In the genomic region with DNA sequence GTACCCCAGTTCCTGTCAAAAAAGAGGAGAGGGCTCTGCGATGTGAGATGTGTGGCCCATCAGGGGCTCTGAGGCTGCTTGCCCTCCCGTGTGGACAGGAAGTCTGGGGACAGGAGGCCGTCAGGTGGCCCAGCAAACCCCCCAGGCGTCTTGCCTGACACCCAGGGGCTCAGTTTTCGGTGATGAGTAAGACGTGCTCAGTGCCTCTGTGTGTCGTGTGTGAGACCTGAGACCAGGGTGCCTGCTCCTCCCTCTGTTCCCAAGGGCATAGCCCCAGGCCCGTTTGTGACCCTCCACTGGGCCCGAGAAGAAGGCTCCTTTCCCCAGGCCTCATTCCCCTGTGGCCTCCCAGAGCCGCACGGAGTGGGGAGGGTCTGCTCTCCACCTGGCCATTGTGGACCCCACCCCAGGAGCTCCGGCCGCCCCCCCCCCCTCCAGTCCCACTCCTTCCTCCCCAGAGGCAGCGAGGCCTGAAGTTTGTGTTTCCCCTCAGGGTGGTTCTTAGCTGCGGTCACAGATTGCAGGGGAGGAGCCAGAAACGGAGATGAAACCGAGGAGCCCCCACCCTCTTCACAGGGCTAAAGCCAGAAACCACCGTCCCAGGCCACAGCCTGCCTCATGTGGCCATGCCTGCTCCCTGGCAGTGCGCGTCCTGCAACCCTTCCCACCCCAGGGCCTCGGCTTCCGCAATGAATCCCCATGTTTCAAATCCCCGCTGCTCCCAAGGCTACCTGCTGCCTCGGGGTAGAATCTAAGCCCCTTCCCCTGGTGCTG, we compare ENCODE assay signal across 8 cellular contexts. TPM values are rescaled to one million over a fixed set of nuclear protein-coding genes. Genes with fewer than 3 reads are reported as not detected.
A peak's percentile ranks its signal among the peaks of the same experiment; 100 is the strongest.
DNase-seq lines count a peak whose midpoint lies in the region; ATAC-seq, FAIRE-seq and TF ChIP-seq lines count a peak whose summit lies in the region.

No MANE protein-coding gene starts in this region.

- FAIRE-seq in GM12891 (lab: Jason Lieb, UNC): peak; percentile 99

- peak; percentile 82 for DNase-seq in GM12891 (ENCODE audit: insufficient read length, low spot score)
- no peak for DNase-seq in HFFc6
- peak; percentile 60 to 75 for DNase-seq in SJCRH30
- DNase-seq in hepatic stellate cell (ENCODE audit: low spot score): peak; percentile 74
- no peak for DNase-seq in type B pancreatic cell (ENCODE audit: extremely low spot score, unreplicated experiment)
- DNase-seq in NCI-H187 treated with DMSO at 0.1 percent for 48 hours (lab: John Stamatoyannopoulos, UW): no peak
- no peak for DNase-seq in NCI-H2029 treated with DMSO at 0.1 percent for 48 hours (lab: John Stamatoyannopoulos, UW)

- TF ChIP-seq POLR2A in GM12891 (IDR thresholded peaks at IDR 0.05; ENCODE audit: low read depth, low read length): peak; percentile 69

- H3K36me3 Mint-ChIP-seq in HFFc6 (ENCODE audit: low read depth): peaks cover 6% of the 10 kb centered on the region
- H3K36me3 Mint-ChIP-seq in type B pancreatic cell: no peaks in the 10 kb centered on the region

- peak overlapping the region; percentile 73 for H3K4me3 Mint-ChIP-seq in HFFc6
- peak overlapping the region; percentile 82 for H3K4me3 Mint-ChIP-seq in type B pancreatic cell

- TF ChIP-seq CTCF in HFFc6 (IDR thresholded peaks at IDR 0.05) (no peak), type B pancreatic cell (conservative IDR thresholded peaks at IDR 0.05) (no peak)

- no peak overlapping the region for H3K4me3 ChIP-seq in SJCRH30

- H3K9me3 ChIP-seq in SJCRH30 (replicated peaks): no peaks in the 10 kb centered on the region

- H3K27me3 Mint-ChIP-seq in HFFc6 (ENCODE audit: insufficient read depth): no peaks in the 10 kb centered on the region
- H3K27me3 Mint-ChIP-seq in type B pancreatic cell: peaks cover 10% of the 10 kb centered on the region

- H3K9me3 Mint-ChIP-seq in HFFc6 (no peaks in the 10 kb centered on the region), type B pancreatic cell (no peaks in the 10 kb centered on the region)

- H3K27me3 ChIP-seq in SJCRH30: no peaks in the 10 kb centered on the region

- H3K36me3 ChIP-seq in SJCRH30: no peaks in the 10 kb centered on the region

- no peak overlapping the region for H3K27ac ChIP-seq in SJCRH30

- H3K4me1 ChIP-seq in SJCRH30: peaks cover 17% of the 10 kb centered on the region; the same call in 1 of the 2 replicates

- H3K27ac Mint-ChIP-seq in HFFc6: peak overlapping the region; percentile 52; the same call in 1 of the 2 replicates
- peak overlapping the region; percentile 88 for H3K27ac Mint-ChIP-seq in type B pancreatic cell

- no peak for ATAC-seq in GM21717 (IDR thresholded peaks at IDR 0.05; ENCODE audit: unreplicated experiment)

- H3K4me1 Mint-ChIP-seq in HFFc6 (ENCODE audit: low read depth) (peaks cover 17% of the 10 kb centered on the region), type B pancreatic cell (ENCODE audit: unreplicated experiment) (peaks cover 18% of the 10 kb centered on the region)

TF ChIP-seq in GM12891, 5 proteins besides CTCF, POLR2A, EP300 and RAD21:
- TF ChIP-seq PAX5 (IDR thresholded peaks at IDR 0.05; ENCODE audit: insufficient read depth, low read length, severe bottlenecking) (peak; percentile 69), POLR2AphosphoS5 (IDR thresholded peaks at IDR 0.05; ENCODE audit: low read depth, low read length) (peak; percentile 80), SPI1 (IDR thresholded peaks at IDR 0.05; ENCODE audit: low read depth, low read length) (no peak), POU2F2 (IDR thresholded peaks at IDR 0.05; ENCODE audit: low read depth, low read length) (peak; percentile 74; the same call in 1 of the 2 replicates), TAF1 (IDR thresholded peaks at IDR 0.05; ENCODE audit: low read depth, low read length) (peak; percentile 69)

RNA-seq across cellular contexts. Expression of a gene that starts 4.9 kb away (rescaled TPM):
- 3,652 TPM for polyA plus RNA-seq in GM12891 (2012; ENCODE audit: low read depth, missing spikeins)
- over 10,000 TPM in 3 of 6 experiments, 1,000 to 10,000 TPM in 3; 7,891 to 11,135 (median 9,908) TPM for total RNA-seq in HFFc6 (2021; fragmentation: NEBNext Ultra II Directional; extraction: Animal tissue kit (Norgen Biotek cat#: 25700))
- total RNA-seq in SJCRH30 (2014; rRNA removed; shearing (Covaris generic)): 2,768 and 3,121 TPM in 2 replicates
- total RNA-seq in type B pancreatic cell (ENCODE audit: low replicate concordance): 3,089 and 3,451 TPM in 2 replicates

RNA-seq across cellular contexts. Expression of a gene that starts 10.7 kb away (rescaled TPM):
- polyA plus RNA-seq in GM12891 (2012; ENCODE audit: low read depth, missing spikeins): 1.5 TPM
- 1 to 10 TPM in 3 of 6 experiments, under 1 TPM in 3; 0.71 to 1.4 (median 0.99) TPM for total RNA-seq in HFFc6 (2021; fragmentation: NEBNext Ultra II Directional; extraction: Animal tissue kit (Norgen Biotek cat#: 25700))
- total RNA-seq in SJCRH30 (2014; rRNA removed; shearing (Covaris generic)): 0.43 and 0.61 TPM in 2 replicates
- total RNA-seq in type B pancreatic cell (ENCODE audit: low replicate concordance): 3.6 and 3.8 TPM in 2 replicates

RNA-seq across cellular contexts. Expression of a gene that starts 34.6 kb away (rescaled TPM):
- 12.7 TPM for polyA plus RNA-seq in GM12891 (2012; ENCODE audit: low read depth, missing spikeins)
- total RNA-seq in HFFc6 (2021; fragmentation: NEBNext Ultra II Directional; extraction: Animal tissue kit (Norgen Biotek cat#: 25700)): 10 to 100 TPM; 21.9 to 27.7 (median 23.9) TPM
- total RNA-seq in SJCRH30 (2014; rRNA removed; shearing (Covaris generic)): 52.3 and 60.7 TPM in 2 replicates
- 33.5 and 44.7 TPM in 2 replicates for total RNA-seq in type B pancreatic cell (ENCODE audit: low replicate concordance)

Comparison
In these comparisons a context has a peak if more than half of its experiments do, and no peak if none do; other contexts are left out.
1. DNase-seq: peak in GM12891 (single experiment), SJCRH30 (2 of 2) and hepatic stellate cell (single experiment); none in HFFc6 (single experiment), type B pancreatic cell (single experiment), NCI-H187 treated with DMSO at 0.1 percent for 48 hours (single experiment) and NCI-H2029 treated with DMSO at 0.1 percent for 48 hours (single experiment).